In genomic region chr9:93898502-93899426, GRCh38 we compare ENCODE assay signal across 15 cellular contexts. TPM values are rescaled to one million over a fixed set of nuclear protein-coding genes. Genes with fewer than 3 reads are reported as not detected.
A peak's percentile ranks its signal among the peaks of the same experiment; 100 is the strongest.
DNase-seq lines count a peak whose midpoint lies in the region; ATAC-seq and TF ChIP-seq lines count a peak whose summit lies in the region.
"Had no signal": no experiment of that assay in that cellular context is flagged by ENCODE, and none has a peak within 500 bp of the region (broad histone marks: within the 10 kb centered on the region; RNA-seq: fewer than 3 reads in every experiment).

No MANE protein-coding gene starts in this region.

- CTCF ChIA-PET in WTC11 (lab: Charles Lee), result no interaction called here

- H3K4me3 Mint-ChIP-seq in CD4-positive, CD25-positive, alpha-beta regulatory T cell, result peak overlapping the region in 3 of 4 donors; percentile 21 to 76 (median 74)
- no peak overlapping the region for H3K4me3 Mint-ChIP-seq in WTC11

- ATAC-seq in CD4-positive, CD25-positive, alpha-beta regulatory T cell (ENCODE audit: low read depth in 2 of 2), result peak in 1 of 2 donors; percentile 19
- ATAC-seq in WTC11 (no peak), lower lobe of right lung (no peak), GM21786 (IDR thresholded peaks at IDR 0.05; ENCODE audit: unreplicated experiment) (no peak)

- H3K36me3 Mint-ChIP-seq in CD4-positive, CD25-positive, alpha-beta regulatory T cell, result no peaks in the 10 kb centered on the region
- H3K36me3 Mint-ChIP-seq in WTC11, result peaks cover 3% of the 10 kb centered on the region; the same call in 1 of the 2 replicates

- H3K9me3 Mint-ChIP-seq in CD4-positive, CD25-positive, alpha-beta regulatory T cell, result no peaks in the 10 kb centered on the region
- H3K9me3 Mint-ChIP-seq in WTC11, result peaks cover 9% of the 10 kb centered on the region

- POLR2A ChIA-PET in WTC11 (lab: Charles Lee), result no interaction called here

- H3K36me3 ChIP-seq in CD4-positive, CD25-positive, alpha-beta regulatory T cell (ENCODE audit: control insufficient read depth, insufficient read depth, low read length), result no peaks in the 10 kb centered on the region
- H3K36me3 ChIP-seq in lower lobe of right lung, result no peaks in the 10 kb centered on the region

- peak overlapping the region; percentile 34 for H3K4me3 ChIP-seq in CD4-positive, CD25-positive, alpha-beta regulatory T cell (ENCODE audit: low read depth, low read length)
- no peak overlapping the region for H3K4me3 ChIP-seq in lower lobe of right lung
- H3K4me3 ChIP-seq: SK-N-MC had no signal

- intact Hi-C loops in lower lobe of right lung (cut with DNase I), result no loop called here

- peak overlapping the region; percentile 97 to 99 (median 98) for H3K27ac Mint-ChIP-seq in CD4-positive, CD25-positive, alpha-beta regulatory T cell
- H3K27ac Mint-ChIP-seq in WTC11, result no peak overlapping the region

- peak overlapping the region; percentile 66 for H3K27ac ChIP-seq in CD4-positive, CD25-positive, alpha-beta regulatory T cell (ENCODE audit: insufficient read depth, low read length, poor library complexity, severe bottlenecking)
- H3K27ac ChIP-seq in lower lobe of right lung, result no peak overlapping the region
- H3K27ac ChIP-seq: HL-60, KMS-11, SK-N-MC had no signal

- peaks cover 6 to 45% (median 17%) of the 10 kb centered on the region in 4 donors for H3K4me1 Mint-ChIP-seq in CD4-positive, CD25-positive, alpha-beta regulatory T cell
- H3K4me1 Mint-ChIP-seq in WTC11, result no peaks in the 10 kb centered on the region

- no peaks in the 10 kb centered on the region for H3K27me3 ChIP-seq in CD4-positive, CD25-positive, alpha-beta regulatory T cell (ENCODE audit: control insufficient read depth, insufficient read depth, low read length)
- H3K27me3 ChIP-seq in lower lobe of right lung (ENCODE audit: low read depth), result no peaks in the 10 kb centered on the region

- no peaks in the 10 kb centered on the region for H3K9me3 ChIP-seq in CD4-positive, CD25-positive, alpha-beta regulatory T cell (ENCODE audit: control insufficient read depth in 2 of 2, low read length in 2 of 2)
- no peaks in the 10 kb centered on the region for H3K9me3 ChIP-seq in lower lobe of right lung

- no peak for TF ChIP-seq CTCF in WTC11 (IDR thresholded peaks at IDR 0.05)
- TF ChIP-seq CTCF in lower lobe of right lung (IDR thresholded peaks at IDR 0.05), result no peak
- TF ChIP-seq CTCF in GM20000 (IDR thresholded peaks at IDR 0.05; ENCODE audit: extremely low read depth, missing control alignments), result no peak

- H3K4me1 ChIP-seq in CD4-positive, CD25-positive, alpha-beta regulatory T cell (ENCODE audit: control insufficient read depth, insufficient read depth, low read length, poor library complexity, severe bottlenecking), result peaks cover 29% of the 10 kb centered on the region
- no peaks in the 10 kb centered on the region for H3K4me1 ChIP-seq in lower lobe of right lung

- H3K27me3 Mint-ChIP-seq in CD4-positive, CD25-positive, alpha-beta regulatory T cell, result no peaks in the 10 kb centered on the region
- no peaks in the 10 kb centered on the region for H3K27me3 Mint-ChIP-seq in WTC11 (ENCODE audit: low read depth)

- DNase-seq in activated CD4-positive, CD25-positive, alpha-beta regulatory T cell treated with anti-CD3 and anti-CD28 coated beads, Interleukin-2, amount 50 U/mL, for 72 hours, result peak; percentile 30
- DNase-seq in activated CD4-positive, CD25-positive, alpha-beta regulatory T cell (lab: John Stamatoyannopoulos, UW), result no peak
- DNase-seq in CD4-positive, CD25-positive, alpha-beta regulatory T cell, result no peak
- peak; percentile 5 for DNase-seq in WTC11 (ENCODE audit: low spot score)
- DNase-seq in lower lobe of right lung, result peak; percentile 34
- no peak for DNase-seq in GM20000 (ENCODE audit: low spot score)
- DNase-seq in NCI-H1694 (lab: John Stamatoyannopoulos, UW), result no peak
- DNase-seq: cortex of kidney, erythroblast, NCI-H1436 had no signal

TF ChIP-seq in WTC11, 78 proteins besides CTCF, POLR2A, EP300 and RAD21 (continues in another document):
- TF ChIP-seq EMX1 (CRISPR knock-in tag; IDR thresholded peaks at IDR 0.05) (no peak), NR2C2 (CRISPR knock-in tag; IDR thresholded peaks at IDR 0.05) (no peak), RELA (CRISPR knock-in tag; IDR thresholded peaks at IDR 0.05; ENCODE audit: borderline replicate concordance) (no peak), OVOL2 (CRISPR knock-in tag; IDR thresholded peaks at IDR 0.05; ENCODE audit: borderline replicate concordance) (no peak), HMGXB4 (CRISPR knock-in tag; IDR thresholded peaks at IDR 0.05) (no peak), JAZF1 (CRISPR knock-in tag; IDR thresholded peaks at IDR 0.05) (no peak), GRHL2 (CRISPR knock-in tag; IDR thresholded peaks at IDR 0.05; ENCODE audit: insufficient replicate concordance, severe bottlenecking) (no peak)
- TF ChIP-seq, protein P1, sequence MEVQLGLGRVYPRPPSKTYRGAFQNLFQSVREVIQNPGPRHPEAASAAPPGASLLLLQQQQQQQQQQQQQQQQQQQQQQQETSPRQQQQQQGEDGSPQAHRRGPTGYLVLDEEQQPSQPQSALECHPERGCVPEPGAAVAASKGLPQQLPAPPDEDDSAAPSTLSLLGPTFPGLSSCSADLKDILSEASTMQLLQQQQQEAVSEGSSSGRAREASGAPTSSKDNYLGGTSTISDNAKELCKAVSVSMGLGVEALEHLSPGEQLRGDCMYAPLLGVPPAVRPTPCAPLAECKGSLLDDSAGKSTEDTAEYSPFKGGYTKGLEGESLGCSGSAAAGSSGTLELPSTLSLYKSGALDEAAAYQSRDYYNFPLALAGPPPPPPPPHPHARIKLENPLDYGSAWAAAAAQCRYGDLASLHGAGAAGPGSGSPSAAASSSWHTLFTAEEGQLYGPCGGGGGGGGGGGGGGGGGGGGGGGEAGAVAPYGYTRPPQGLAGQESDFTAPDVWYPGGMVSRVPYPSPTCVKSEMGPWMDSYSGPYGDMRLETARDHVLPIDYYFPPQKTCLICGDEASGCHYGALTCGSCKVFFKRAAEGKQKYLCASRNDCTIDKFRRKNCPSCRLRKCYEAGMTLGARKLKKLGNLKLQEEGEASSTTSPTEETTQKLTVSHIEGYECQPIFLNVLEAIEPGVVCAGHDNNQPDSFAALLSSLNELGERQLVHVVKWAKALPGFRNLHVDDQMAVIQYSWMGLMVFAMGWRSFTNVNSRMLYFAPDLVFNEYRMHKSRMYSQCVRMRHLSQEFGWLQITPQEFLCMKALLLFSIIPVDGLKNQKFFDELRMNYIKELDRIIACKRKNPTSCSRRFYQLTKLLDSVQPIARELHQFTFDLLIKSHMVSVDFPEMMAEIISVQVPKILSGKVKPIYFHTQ (CRISPR knock-in tag; IDR thresholded peaks at IDR 0.05), result no peak
- TF ChIP-seq, protein P2, sequence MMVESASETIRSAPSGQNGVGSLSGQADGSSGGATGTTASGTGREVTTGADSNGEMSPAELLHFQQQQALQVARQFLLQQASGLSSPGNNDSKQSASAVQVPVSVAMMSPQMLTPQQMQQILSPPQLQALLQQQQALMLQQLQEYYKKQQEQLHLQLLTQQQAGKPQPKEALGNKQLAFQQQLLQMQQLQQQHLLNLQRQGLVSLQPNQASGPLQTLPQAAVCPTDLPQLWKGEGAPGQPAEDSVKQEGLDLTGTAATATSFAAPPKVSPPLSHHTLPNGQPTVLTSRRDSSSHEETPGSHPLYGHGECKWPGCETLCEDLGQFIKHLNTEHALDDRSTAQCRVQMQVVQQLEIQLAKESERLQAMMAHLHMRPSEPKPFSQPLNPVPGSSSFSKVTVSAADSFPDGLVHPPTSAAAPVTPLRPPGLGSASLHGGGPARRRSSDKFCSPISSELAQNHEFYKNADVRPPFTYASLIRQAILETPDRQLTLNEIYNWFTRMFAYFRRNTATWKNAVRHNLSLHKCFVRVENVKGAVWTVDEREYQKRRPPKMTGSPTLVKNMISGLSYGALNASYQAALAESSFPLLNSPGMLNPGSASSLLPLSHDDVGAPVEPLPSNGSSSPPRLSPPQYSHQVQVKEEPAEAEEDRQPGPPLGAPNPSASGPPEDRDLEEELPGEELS (CRISPR knock-in tag; IDR thresholded peaks at IDR 0.05), result no peak
- TF ChIP-seq, protein P3, sequence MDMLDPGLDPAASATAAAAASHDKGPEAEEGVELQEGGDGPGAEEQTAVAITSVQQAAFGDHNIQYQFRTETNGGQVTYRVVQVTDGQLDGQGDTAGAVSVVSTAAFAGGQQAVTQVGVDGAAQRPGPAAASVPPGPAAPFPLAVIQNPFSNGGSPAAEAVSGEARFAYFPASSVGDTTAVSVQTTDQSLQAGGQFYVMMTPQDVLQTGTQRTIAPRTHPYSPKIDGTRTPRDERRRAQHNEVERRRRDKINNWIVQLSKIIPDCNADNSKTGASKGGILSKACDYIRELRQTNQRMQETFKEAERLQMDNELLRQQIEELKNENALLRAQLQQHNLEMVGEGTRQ (CRISPR knock-in tag; IDR thresholded peaks at IDR 0.05), result no peak

RNA-seq across cellular contexts. Expression of gene BARX1, which starts 56.4 kb away (rescaled TPM):
- not detected for total RNA-seq in CD4-positive, CD25-positive, alpha-beta regulatory T cell
- polyA plus RNA-seq in CD4-positive, CD25-positive, alpha-beta regulatory T cell, result not detected
- 8.9 to 10.6 TPM (median 9.0 TPM) in 3 replicates for total RNA-seq in WTC11 (2021)
- not detected for total RNA-seq in lower lobe of right lung
- total RNA-seq: subcutaneous adipose tissue had no signal

Comparison
In these comparisons a context has a peak if more than half of its experiments do, and no peak if none do; other contexts are left out.
1. DNase-seq: peak in activated CD4-positive, CD25-positive, alpha-beta regulatory T cell treated with anti-CD3 and anti-CD28 coated beads, Interleukin-2, amount 50 U/mL, for 72 hours (single experiment), WTC11 (single experiment) and lower lobe of right lung (single experiment); none in activated CD4-positive, CD25-positive, alpha-beta regulatory T cell (0 of 4), CD4-positive, CD25-positive, alpha-beta regulatory T cell (0 of 3), GM20000 (single experiment) and NCI-H1694 (single experiment).